ENCODE assay signal across 20 cellular contexts in genomic region chr6:87798393-87799278, GRCh38.
DNase-seq lines count a peak whose midpoint lies in the region; ATAC-seq lines count a peak whose summit lies in the region.
"Had no signal": no experiment of that assay in that cellular context is flagged by ENCODE, and none has a peak within 500 bp of the region (broad histone marks: within the 10 kb centered on the region; RNA-seq: fewer than 3 reads in every experiment).

No MANE protein-coding gene starts in this region.

- no peak overlapping the region for H3K27ac Mint-ChIP-seq in activated CD4-positive, alpha-beta memory T cell treated with anti-CD3 and anti-CD28 coated beads, Interleukin-2, amount 10 ng/mL, durations not matched to agents 7 days and 5 days
- H3K27ac Mint-ChIP-seq: activated naive CD4-positive, alpha-beta T cell treated with anti-CD3 and anti-CD28 coated beads, Interleukin-2, amount 10 ng/mL, durations not matched to agents 7 days and 5 days; HFFc6 had no signal

- peak; percentile 31 for ATAC-seq in GM19452 (IDR thresholded peaks at IDR 0.05; ENCODE audit: unreplicated experiment)
- peak; percentile 64 for ATAC-seq in HG03354 (IDR thresholded peaks at IDR 0.05; ENCODE audit: poor library complexity, severe bottlenecking, unreplicated experiment)
- no peak for ATAC-seq in HG03469 (IDR thresholded peaks at IDR 0.05; ENCODE audit: unreplicated experiment)

- POLR2A ChIA-PET in activated CD4-positive, alpha-beta memory T cell treated with anti-CD3 and anti-CD28 coated beads, Interleukin-2, amount 10 ng/mL, durations not matched to agents 7 days and 5 days (lab: Charles Lee): no interaction called here

- no peak overlapping the region for H3K4me3 Mint-ChIP-seq in activated CD4-positive, alpha-beta memory T cell treated with anti-CD3 and anti-CD28 coated beads, Interleukin-2, amount 10 ng/mL, durations not matched to agents 7 days and 5 days
- H3K4me3 Mint-ChIP-seq: activated naive CD4-positive, alpha-beta T cell treated with anti-CD3 and anti-CD28 coated beads, Interleukin-2, amount 10 ng/mL, durations not matched to agents 7 days and 5 days; HFFc6; neural crest cell had no signal

- peaks cover 10% of the 10 kb centered on the region for H3K4me1 Mint-ChIP-seq in activated CD4-positive, alpha-beta memory T cell treated with anti-CD3 and anti-CD28 coated beads, Interleukin-2, amount 10 ng/mL, durations not matched to agents 7 days and 5 days

- peaks cover 2% of the 10 kb centered on the region for H3K27me3 Mint-ChIP-seq in activated CD4-positive, alpha-beta memory T cell treated with anti-CD3 and anti-CD28 coated beads, Interleukin-2, amount 10 ng/mL, durations not matched to agents 7 days and 5 days

- peak; percentile 77 for DNase-seq in islet precursor cell
- no peak for DNase-seq in activated CD4-positive, alpha-beta memory T cell treated with anti-CD3 and anti-CD28 coated beads, Interleukin-2, amount 10 ng/mL, durations not matched to agents 7 days and 5 days
- no peak for DNase-seq in COLO829 (ENCODE audit: low spot score)
- no peak for DNase-seq in activated naive CD4-positive, alpha-beta T cell treated with anti-CD3 and anti-CD28 coated beads, Interleukin-2, amount 50 U/mL, for 16 hours
- DNase-seq: activated CD4-positive, alpha-beta T cell treated with anti-CD3 and anti-CD28 coated beads, Interleukin-2, amount 50 U/mL, for 4 hours; activated naive CD4-positive, alpha-beta T cell treated with anti-CD3 and anti-CD28 coated beads, Interleukin-2, amount 10 ng/mL, durations not matched to agents 7 days and 5 days; activated T-cell treated with anti-CD3 and anti-CD28 coated beads, Interleukin-2, amount 50 U/mL, for 1 hour; BE2C; HFFc6; hippocampal formation; MG63; NCI-H345; NK-92 treated with Interleukin-12 subunit alpha and Interleukin-12 subunit beta, amount 100 ng/mL, for 24 hours; spleen; T-helper 1 cell; testis had no signal

- no peaks in the 10 kb centered on the region for H3K9me3 Mint-ChIP-seq in activated CD4-positive, alpha-beta memory T cell treated with anti-CD3 and anti-CD28 coated beads, Interleukin-2, amount 10 ng/mL, durations not matched to agents 7 days and 5 days
- H3K9me3 Mint-ChIP-seq: activated naive CD4-positive, alpha-beta T cell treated with anti-CD3 and anti-CD28 coated beads, Interleukin-2, amount 10 ng/mL, durations not matched to agents 7 days and 5 days; HFFc6; neural crest cell had no signal

- no peaks in the 10 kb centered on the region for H3K36me3 Mint-ChIP-seq in activated CD4-positive, alpha-beta memory T cell treated with anti-CD3 and anti-CD28 coated beads, Interleukin-2, amount 10 ng/mL, durations not matched to agents 7 days and 5 days (ENCODE audit: low read depth)
- H3K36me3 Mint-ChIP-seq: activated naive CD4-positive, alpha-beta T cell treated with anti-CD3 and anti-CD28 coated beads, Interleukin-2, amount 10 ng/mL, durations not matched to agents 7 days and 5 days had no signal

- CTCF ChIA-PET in activated CD4-positive, alpha-beta memory T cell treated with anti-CD3 and anti-CD28 coated beads, Interleukin-2, amount 10 ng/mL, durations not matched to agents 7 days and 5 days (lab: Charles Lee): no interaction called here
